ENCODE assay signal across 8 cellular contexts in the genomic region with DNA sequence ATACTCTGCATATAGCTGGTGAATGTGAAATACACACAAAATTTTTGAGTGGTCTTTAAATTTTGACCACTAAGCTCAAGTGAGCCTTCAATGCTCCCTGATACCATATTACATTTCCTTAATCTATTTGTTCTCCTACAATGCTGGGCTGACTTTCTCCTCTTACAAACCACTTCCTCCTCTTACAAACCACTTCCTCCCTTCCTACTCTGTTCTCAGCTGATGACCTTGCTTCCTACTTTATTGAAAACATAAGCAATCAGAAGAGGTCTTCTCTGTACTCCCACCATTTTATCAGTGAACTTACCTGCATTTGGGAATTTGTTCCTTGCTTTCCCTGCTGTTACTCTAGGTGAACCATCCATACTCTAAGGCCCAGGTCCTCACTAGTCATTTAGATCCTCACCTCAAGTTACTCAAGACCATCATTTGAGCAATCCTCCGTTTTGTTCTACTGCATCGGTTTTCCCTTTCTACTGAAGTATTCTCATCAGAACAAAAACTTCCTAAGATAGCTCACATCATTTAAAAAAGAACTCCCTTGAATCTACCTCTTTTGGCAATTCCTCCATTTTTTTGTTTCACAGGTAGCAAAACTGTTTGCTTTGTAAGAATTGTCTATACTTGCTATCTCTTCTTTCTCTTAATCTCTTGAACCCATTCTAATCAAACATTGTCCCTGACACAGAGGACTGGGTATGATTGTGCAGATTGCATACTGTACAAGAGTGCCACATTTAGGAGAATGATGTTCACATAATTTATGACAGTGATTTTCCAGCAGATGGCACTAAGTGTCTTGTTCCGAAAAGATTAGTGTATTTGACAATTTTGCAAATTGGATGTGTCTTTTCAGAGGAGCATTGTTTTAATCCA.
A peak's percentile ranks its signal among the peaks of the same experiment; 100 is the strongest.
DNase-seq lines count a peak whose midpoint lies in the region; ATAC-seq and TF ChIP-seq lines count a peak whose summit lies in the region.

No MANE protein-coding gene starts in this region.

- 0 out of 2 replicates have a peak overlapping the region, but pooled peaks have one; percentile 17 for H4K91ac ChIP-seq in IMR-90 (ENCODE audit: insufficient read depth, low read depth, low read length)

- no TSS peak for BruUV-seq in IMR-90 (replicated peaks; lab: Mats Ljungman, UMichigan)

- H2BK20ac ChIP-seq in IMR-90 (ENCODE audit: low read depth, low read length): peak overlapping the region; percentile 15

- H3K27me3 Mint-ChIP-seq in activated T-cell treated with anti-CD3 and anti-CD28 coated beads, Interleukin-2, amount 50 U/mL, for 72 hours (ENCODE audit: low read depth): no peaks in the 10 kb centered on the region
- no peaks in the 10 kb centered on the region for H3K27me3 Mint-ChIP-seq in neural progenitor cell (ENCODE audit: insufficient read depth, low read depth)

- in situ Hi-C loops in IMR-90 (cut with MboI; ENCODE audit: low sequenced_read_pairs): loop anchor here (5.0 kb wide), 1 partner anchor 63 kb away; no protein-coding TSS in a partner anchor

- CTCF ChIA-PET in IMR-90 (lab: Yijun Ruan, JAX): interaction anchor here (0.8 to 3.6 kb wide), 7 partner anchors 11 to 403 kb away, joined by 3 to 36 read pairs (median 4); no protein-coding TSS in a partner anchor
- CTCF ChIA-PET in SK-N-SH (lab: Yijun Ruan, JAX): interaction anchor here (0.6 to 9.2 kb wide), 42 partner anchors 9 to 970 kb away, joined by 3 to 129 read pairs (median 4); no protein-coding TSS in a partner anchor

- intact Hi-C loops in IMR-90 (cut with micrococcal nuclease) (loop anchor here (1.0 to 5.0 kb wide), 4 partner anchors 66 to 573 kb away; no protein-coding TSS in a partner anchor), posterior vena cava (cut with DNase I) (no loop called here), ovary (cut with DNase I) (no loop called here)

- peak; percentile 67 for TF ChIP-seq RAD21 in IMR-90 (IDR thresholded peaks at IDR 0.05; ENCODE audit: low read length)
- TF ChIP-seq RAD21 in SK-N-SH (IDR thresholded peaks at IDR 0.05; ENCODE audit: low read length): peak; percentile 79

- peak overlapping the region; percentile 42; the same call in 1 of the 2 replicates for H3K18ac ChIP-seq in IMR-90 (ENCODE audit: low read depth, low read length)

- no peaks in the 10 kb centered on the region for H4K20me1 ChIP-seq in IMR-90 (ENCODE audit: insufficient read depth, low read length)
- peaks cover 4% of the 10 kb centered on the region; the same call in 1 of the 2 replicates for H4K20me1 ChIP-seq in SK-N-SH (ENCODE audit: insufficient read depth)
- H4K20me1 ChIP-seq in neural progenitor cell (ENCODE audit: low read depth): no peaks in the 10 kb centered on the region

- H3K9me2 ChIP-seq in SK-N-SH: no peaks in the 10 kb centered on the region

- no peak overlapping the region; the same call in 1 of the 2 replicates for H3K23ac ChIP-seq in IMR-90 (ENCODE audit: low read depth, low read length)

- no peaks in the 10 kb centered on the region for H3K27me3 ChIP-seq in IMR-90 (ENCODE audit: control insufficient read depth, insufficient read depth, low read length)
- no peaks in the 10 kb centered on the region for H3K27me3 ChIP-seq in SK-N-SH (ENCODE audit: insufficient read depth)
- no peaks in the 10 kb centered on the region for H3K27me3 ChIP-seq in neural progenitor cell
- H3K27me3 ChIP-seq in ovary: no peaks in the 10 kb centered on the region

- H3K4me2 ChIP-seq in IMR-90 (ENCODE audit: low read depth, low read length) (no peak overlapping the region; the same call in 1 of the 2 replicates), SK-N-SH (no peak overlapping the region), neural progenitor cell (no peak overlapping the region)

- H3K4ac ChIP-seq in IMR-90 (ENCODE audit: low read depth, low read length): peak overlapping the region; percentile 56; the same call in 1 of the 2 replicates

- peaks cover 0 to 2% of the 10 kb centered on the region in 2 donors for H3K36me3 Mint-ChIP-seq in activated T-cell treated with anti-CD3 and anti-CD28 coated beads, Interleukin-2, amount 50 U/mL, for 72 hours (ENCODE audit: insufficient read depth in 2 of 2)
- H3K36me3 Mint-ChIP-seq in neural progenitor cell: peaks cover under 1% of the 10 kb centered on the region

- ATAC-seq in activated T-cell treated with anti-CD3 and anti-CD28 coated beads, Interleukin-2, amount 50 U/mL, for 72 hours (replicated peaks in 1 of 2): peak; percentile 64 to 72
- ATAC-seq in IMR-90 (ENCODE audit: low read depth): peak; percentile 71

- peak overlapping the region; percentile 33; the same call in 2 of the 3 replicates for H2BK15ac ChIP-seq in IMR-90 (ENCODE audit: low read depth, low read length)

- peaks cover 17% of the 10 kb centered on the region for H3K4me1 Mint-ChIP-seq in activated T-cell treated with anti-CD3 and anti-CD28 coated beads, Interleukin-2, amount 50 U/mL, for 72 hours (ENCODE audit: low read depth)
- no peaks in the 10 kb centered on the region for H3K4me1 Mint-ChIP-seq in neural progenitor cell

- no peaks in the 10 kb centered on the region; the same call in 1 of the 2 replicates for H3K9me1 ChIP-seq in IMR-90 (ENCODE audit: insufficient read depth, low read length)

- no peak overlapping the region for H2AFZ ChIP-seq in IMR-90 (replicated peaks; ENCODE audit: low read length, poor library complexity)
- no peak overlapping the region for H2AFZ ChIP-seq in SK-N-SH (ENCODE audit: low read depth)
- no peak overlapping the region for H2AFZ ChIP-seq in neural progenitor cell (replicated peaks)

- TF ChIP-seq EP300 in SK-N-SH (IDR thresholded peaks at IDR 0.05; ENCODE audit: borderline replicate concordance in 1 of 2, low read depth in 1 of 2, low read length in 1 of 2) (peak in 1 of 2 experiments; percentile 24; a peak in 1 of 4 replicates), ovary (IDR thresholded peaks at IDR 0.05) (no peak)

- no peak overlapping the region for H3K4me3 ChIP-seq in IMR-90 (ENCODE audit: insufficient read depth, low read depth, low read length)
- no peak overlapping the region for H3K4me3 ChIP-seq in SK-N-SH (ENCODE audit: low read depth in 2 of 2, low read length in 1 of 2)
- H3K4me3 ChIP-seq in epithelial cell of proximal tubule (ENCODE audit: low read depth, low read length): no peak overlapping the region
- H3K4me3 ChIP-seq in neural progenitor cell: no peak overlapping the region
- no peak overlapping the region for H3K4me3 ChIP-seq in ovary

- H3K79me2 ChIP-seq in SK-N-SH (ENCODE audit: insufficient read depth) (no peaks in the 10 kb centered on the region), neural progenitor cell (ENCODE audit: low read depth) (no peaks in the 10 kb centered on the region)

- no peak overlapping the region for H2AK9ac ChIP-seq in IMR-90 (replicated peaks; ENCODE audit: low read depth, low read length, poor library complexity)

- no peak for DNase-seq in activated T-cell treated with anti-CD3 and anti-CD28 coated beads, Interleukin-2, amount 50 U/mL, for 72 hours
- no peak for DNase-seq in activated T-cell treated with anti-CD3 and anti-CD28 coated beads, Interleukin-2, amount 50 U/mL, for 48 hours
- peak; percentile 59 for DNase-seq in IMR-90
- peak; percentile 41 for DNase-seq in SK-N-SH
- DNase-seq in epithelial cell of proximal tubule (ENCODE audit: low read depth): no peak
- DNase-seq in neural progenitor cell (ENCODE audit: low spot score): no peak
- no peak for DNase-seq in posterior vena cava (ENCODE audit: low spot score)
- DNase-seq in ovary: no peak

- no peak for TF ChIP-seq POLR2A in IMR-90 (IDR thresholded peaks at IDR 0.05; ENCODE audit: low read depth, low read length)
- no peak for TF ChIP-seq POLR2A in ovary (IDR thresholded peaks at IDR 0.05)

- H3K4me1 ChIP-seq in IMR-90 (ENCODE audit: control insufficient read depth, insufficient read depth, low read length) (no peaks in the 10 kb centered on the region; the same call in none of the 2 replicates), SK-N-SH (ENCODE audit: control insufficient read depth in 1 of 2, insufficient read depth in 2 of 2, low read depth in 1 of 2, low read length in 1 of 2) (peaks cover 14 to 20% of the 10 kb centered on the region in 2 experiments), neural progenitor cell (no peaks in the 10 kb centered on the region), ovary (ENCODE audit: insufficient read depth) (no peaks in the 10 kb centered on the region)

- peak overlapping the region; percentile 48 for H2BK120ac ChIP-seq in IMR-90 (ENCODE audit: low read depth, low read length)

- dilution Hi-C loops in IMR-90 (cut with HindIII; ENCODE audit: low sequenced_read_pairs, unreplicated experiment): no loop called here

- POLR2A ChIA-PET in IMR-90 (lab: Charles Lee; ENCODE audit: unreplicated experiment): no interaction called here
- POLR2A ChIA-PET in SK-N-SH (lab: Yijun Ruan, JAX): interaction anchor here (0.5 kb wide), 1 partner anchor 203 kb away, joined by 3 read pairs; no protein-coding TSS in a partner anchor

- TF ChIP-seq CTCF in IMR-90 (conservative IDR thresholded peaks at IDR 0.05; ENCODE audit: low read depth, low read length) (peak; percentile 54), SK-N-SH (IDR thresholded peaks at IDR 0.05) (peak; percentile 63), epithelial cell of proximal tubule (conservative IDR thresholded peaks at IDR 0.05; ENCODE audit: low read depth, low read length) (peak; percentile 43), neural progenitor cell (IDR thresholded peaks at IDR 0.05) (peak; percentile 38), ovary (IDR thresholded peaks at IDR 0.05) (no peak)

- H3K27ac Mint-ChIP-seq in activated T-cell treated with anti-CD3 and anti-CD28 coated beads, Interleukin-2, amount 50 U/mL, for 72 hours: peak overlapping the region; percentile 75
- H3K27ac Mint-ChIP-seq in neural progenitor cell: no peak overlapping the region

- no peak overlapping the region for H3K56ac ChIP-seq in IMR-90 (ENCODE audit: extremely low read depth, insufficient read depth, low read length)

- H4K5ac ChIP-seq in IMR-90 (ENCODE audit: low read depth, low read length): no peak overlapping the region; the same call in 1 of the 2 replicates

- H2BK5ac ChIP-seq in IMR-90 (ENCODE audit: low read depth, low read length, poor library complexity, severe bottlenecking): no peak overlapping the region

- H3K4me3 Mint-ChIP-seq in activated T-cell treated with anti-CD3 and anti-CD28 coated beads, Interleukin-2, amount 50 U/mL, for 72 hours: peak overlapping the region; percentile 26 to 70
- H3K4me3 Mint-ChIP-seq in neural progenitor cell: no peak overlapping the region

- H3F3A ChIP-seq in SK-N-SH (replicated peaks; ENCODE audit: insufficient read depth) (peaks cover 28% of the 10 kb centered on the region), neural progenitor cell (ENCODE audit: low read depth) (no peaks in the 10 kb centered on the region)

- H3K9me3 ChIP-seq in IMR-90 (ENCODE audit: control insufficient read depth, insufficient read depth, low read length): no peaks in the 10 kb centered on the region
- no peaks in the 10 kb centered on the region for H3K9me3 ChIP-seq in SK-N-SH
- no peaks in the 10 kb centered on the region for H3K9me3 ChIP-seq in neural progenitor cell (ENCODE audit: low read depth)
- no peaks in the 10 kb centered on the region for H3K9me3 ChIP-seq in ovary

- WGBS in IMR-90 (ENCODE audit: extremely low coverage in 2 of 2, insufficient read length in 1 of 2), 2 experiments: 90% methylated on average over 2 of the region's 3 CpGs; no CpG with 5 or more reads in 1 of the 2 experiments
- WGBS in SK-N-SH (ENCODE audit: low lambda C conversion rate): 46% methylated on average over 3 of the region's 3 CpGs
- WGBS in ovary, 3 donors: 71 to 83% (median 75%) methylated on average over 3 of the region's 3 CpGs

- peak overlapping the region in 1 of 2 experiments; percentile 66; a peak in 3 of 4 replicates for H4K8ac ChIP-seq in IMR-90 (ENCODE audit: low read depth in 2 of 2, low read length in 2 of 2)

- peak overlapping the region; percentile 2; the same call in 1 of the 2 replicates for H3K14ac ChIP-seq in IMR-90 (replicated peaks; ENCODE audit: low read depth, low read length)

- H3K79me1 ChIP-seq in IMR-90 (ENCODE audit: low read depth in 1 of 2, low read length in 2 of 2): 0 out of 4 replicates have a peak, but pooled peaks cover 0 to 5% of the 10 kb centered on the region in 2 experiments

- no peak overlapping the region for H3K27ac ChIP-seq in IMR-90 (ENCODE audit: insufficient read depth, low read length)
- H3K27ac ChIP-seq in SK-N-SH (ENCODE audit: low read depth in 2 of 2, low read length in 1 of 2): peak overlapping the region in 1 of 2 experiments; percentile 45; a peak in 2 of 4 replicates
- H3K27ac ChIP-seq in neural progenitor cell: no peak overlapping the region
- no peak overlapping the region for H3K27ac ChIP-seq in ovary

- H3K9me3 Mint-ChIP-seq in activated T-cell treated with anti-CD3 and anti-CD28 coated beads, Interleukin-2, amount 50 U/mL, for 72 hours: peaks cover 3 to 5% of the 10 kb centered on the region in 2 donors
- no peaks in the 10 kb centered on the region for H3K9me3 Mint-ChIP-seq in neural progenitor cell

- no peak overlapping the region for H3K9ac ChIP-seq in IMR-90 (ENCODE audit: low read depth, low read length)
- no peak overlapping the region for H3K9ac ChIP-seq in SK-N-SH
- no peak overlapping the region for H3K9ac ChIP-seq in neural progenitor cell

- H3K36me3 ChIP-seq in IMR-90 (ENCODE audit: control insufficient read depth, insufficient read depth, low read length) (no peaks in the 10 kb centered on the region), SK-N-SH (replicated peaks in 1 of 2; ENCODE audit: control insufficient read depth in 1 of 2, insufficient read depth in 2 of 2, low read length in 1 of 2) (peaks cover 5 to 11% of the 10 kb centered on the region in 2 experiments), neural progenitor cell (no peaks in the 10 kb centered on the region), ovary (no peaks in the 10 kb centered on the region)

- peak overlapping the region; percentile 3; the same call in 1 of the 2 replicates for H2AK5ac ChIP-seq in IMR-90 (ENCODE audit: low read depth, low read length)

Comparison
In these comparisons a context has a peak if more than half of its experiments do, and no peak if none do; other contexts are left out.
1. DNase-seq: peak in IMR-90 (single experiment) and SK-N-SH (single experiment); none in activated T-cell treated with anti-CD3 and anti-CD28 coated beads, Interleukin-2, amount 50 U/mL, for 72 hours (0 of 2), activated T-cell treated with anti-CD3 and anti-CD28 coated beads, Interleukin-2, amount 50 U/mL, for 48 hours (0 of 2), epithelial cell of proximal tubule (single experiment), neural progenitor cell (single experiment), posterior vena cava (single experiment) and ovary (0 of 5).
2. CTCF ChIP-seq: peak in IMR-90 (single experiment), SK-N-SH (single experiment), epithelial cell of proximal tubule (single experiment) and neural progenitor cell (single experiment); none in ovary (0 of 3).